In genomic region chr21:38910390-38911008, GRCh38 we compare ENCODE assay signal across 10 cellular contexts.
DNase-seq lines count a peak whose midpoint lies in the region; ATAC-seq, FAIRE-seq and TF ChIP-seq lines count a peak whose summit lies in the region.
"Had no signal": no experiment of that assay in that cellular context is flagged by ENCODE, and none has a peak within 500 bp of the region (broad histone marks: within the 10 kb centered on the region; RNA-seq: fewer than 3 reads in every experiment).

No MANE protein-coding gene starts in this region.

- TF ChIP-seq CTCF in A673 (conservative IDR thresholded peaks at IDR 0.05; ENCODE audit: low read depth, low read length), result no peak

- H3K27me3 ChIP-seq in A673 (replicated peaks; ENCODE audit: insufficient read depth, low read depth, low read length, poor library complexity), result no peaks in the 10 kb centered on the region
- no peaks in the 10 kb centered on the region for H3K27me3 ChIP-seq in mucosa of rectum (ENCODE audit: control insufficient read depth in 2 of 2, insufficient read depth in 2 of 2, low read length in 2 of 2)
- H3K27me3 ChIP-seq: hepatocyte had no signal

- no TSS peak for BruUV-seq in A673 (replicated peaks; lab: Mats Ljungman, UMichigan)

- DNase-seq in A673 (ENCODE audit: low spot score), result peak; percentile 16
- peak; percentile 41 for DNase-seq in Daoy (ENCODE audit: low read depth)
- no peak for DNase-seq in RKO (ENCODE audit: low spot score)
- DNase-seq in urothelium cell line (ENCODE audit: low spot score), result no peak
- DNase-seq: NCI-H1694 had no signal

- H3K4me1 ChIP-seq in A673 (ENCODE audit: insufficient read depth, low read length, poor library complexity, severe bottlenecking) (peaks cover 5% of the 10 kb centered on the region), mucosa of rectum (ENCODE audit: control insufficient read depth in 2 of 2, insufficient read depth in 2 of 2, low read length in 2 of 2) (peaks cover 50 to 78% of the 10 kb centered on the region in 2 donors)

- intact Hi-C loops in A673 (cut with micrococcal nuclease; ENCODE audit: unreplicated experiment), result no loop called here

- POLR2A ChIA-PET in A673 (lab: Charles Lee; ENCODE audit: low non-redundant PET), result no interaction called here

- ATAC-seq in GM18511 (IDR thresholded peaks at IDR 0.05; ENCODE audit: unreplicated experiment) (no peak), HG03520 (IDR thresholded peaks at IDR 0.05; ENCODE audit: unreplicated experiment) (no peak)

- no peak for FAIRE-seq in urothelium cell line (lab: Jason Lieb, UNC)

- H3K9me3 ChIP-seq in A673 (ENCODE audit: low read depth, low read length, poor library complexity, severe bottlenecking), result no peaks in the 10 kb centered on the region
- H3K9me3 ChIP-seq in mucosa of rectum (ENCODE audit: control insufficient read depth in 2 of 2, low read length in 2 of 2), result no peaks in the 10 kb centered on the region

- peak overlapping the region; percentile 26 to 62 for H3K9ac ChIP-seq in mucosa of rectum (ENCODE audit: low read depth in 1 of 2, low read length in 2 of 2)

- H3K4me3 ChIP-seq in A673 (ENCODE audit: low read depth, low read length, poor library complexity, severe bottlenecking) (no peak overlapping the region), mucosa of rectum (ENCODE audit: low read length in 2 of 2) (no peak overlapping the region)
- H3K4me3 ChIP-seq: hepatocyte had no signal

- H3K36me3 ChIP-seq in A673 (ENCODE audit: insufficient read depth, low read length, poor library complexity, severe bottlenecking) (no peaks in the 10 kb centered on the region), mucosa of rectum (ENCODE audit: control insufficient read depth in 2 of 2, insufficient read depth in 2 of 2, low read length in 2 of 2) (no peaks in the 10 kb centered on the region)

- H3K27ac ChIP-seq in A673 (ENCODE audit: low read depth, low read length, poor library complexity, severe bottlenecking), result no peak overlapping the region
- peak overlapping the region; percentile 24 for H3K27ac ChIP-seq in angular gyrus (ENCODE audit: low read depth, low read length)
- peak overlapping the region; percentile 56 to 97 for H3K27ac ChIP-seq in mucosa of rectum (ENCODE audit: low read depth in 2 of 2, low read length in 2 of 2)
- H3K27ac ChIP-seq: hepatocyte had no signal

- CTCF ChIA-PET in A673 (lab: Charles Lee), result no interaction called here

Comparison
In these comparisons a context has a peak if more than half of its experiments do, and no peak if none do; other contexts are left out.
1. DNase-seq: peak in A673 (single experiment) and Daoy (single experiment); none in RKO (single experiment) and urothelium cell line (single experiment).